ENCODE assay signal across 12 cellular contexts in the genomic region with DNA sequence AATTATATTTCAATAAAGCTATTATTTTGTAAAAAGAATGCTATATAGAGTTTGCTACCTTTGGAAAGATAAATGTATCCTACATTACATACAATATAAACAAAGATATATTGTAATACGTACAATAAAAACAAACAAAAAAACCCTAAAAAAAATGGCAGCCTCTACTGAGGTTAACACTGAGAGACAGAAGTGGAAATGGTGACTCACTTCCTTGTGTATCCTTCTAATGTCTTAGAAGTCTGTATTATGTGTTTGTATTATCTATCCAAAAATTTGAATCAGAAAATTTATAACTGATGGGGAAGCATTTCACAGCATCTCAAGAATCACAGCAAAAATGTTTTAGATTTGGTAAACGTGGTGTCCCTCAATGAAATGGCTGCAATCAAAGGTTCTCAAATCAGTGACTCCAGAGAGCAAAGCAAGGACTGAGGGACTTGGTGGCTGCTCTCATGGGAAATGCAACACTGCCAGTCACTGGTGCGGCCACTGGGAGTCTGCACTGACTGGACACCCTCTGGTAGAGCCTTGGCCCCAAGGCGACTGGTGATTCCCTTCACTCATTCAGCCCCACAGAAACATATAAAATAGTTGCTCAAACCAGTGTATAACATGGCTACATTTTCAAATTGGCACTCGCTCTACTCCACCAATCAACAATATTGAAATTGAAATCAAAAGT. TPM values are rescaled to one million over a fixed set of nuclear protein-coding genes. Genes with fewer than 3 reads are reported as not detected.
DNase-seq lines count a peak whose midpoint lies in the region; ATAC-seq and TF ChIP-seq lines count a peak whose summit lies in the region.
"Had no signal": no experiment of that assay in that cellular context is flagged by ENCODE, and none has a peak within 500 bp of the region (broad histone marks: within the 10 kb centered on the region; RNA-seq: fewer than 3 reads in every experiment).

No MANE protein-coding gene starts in this region.

- H3K36me3 Mint-ChIP-seq in glutamatergic neuron (ENCODE audit: unreplicated experiment), result no peaks in the 10 kb centered on the region

- ATAC-seq in left lung (peak; percentile 25), GM21381 (IDR thresholded peaks at IDR 0.05; ENCODE audit: unreplicated experiment) (no peak)

- H3K9ac ChIP-seq in duodenal mucosa (ENCODE audit: low read depth in 1 of 2, low read length in 2 of 2), result no peak overlapping the region

- TF ChIP-seq CTCF in left lung (IDR thresholded peaks at IDR 0.05) (no peak), thyroid gland (IDR thresholded peaks at IDR 0.05) (peak in 2 of 6 experiments; percentile 14 to 39), glutamatergic neuron (IDR thresholded peaks at IDR 0.05; ENCODE audit: partially characterized antibody, unreplicated experiment) (no peak)

- H3K9me3 ChIP-seq in duodenal mucosa (ENCODE audit: control insufficient read depth in 1 of 2, low read length in 2 of 2) (no peaks in the 10 kb centered on the region), left lung (no peaks in the 10 kb centered on the region), thyroid gland (no peaks in the 10 kb centered on the region)

- H3K36me3 ChIP-seq in duodenal mucosa (ENCODE audit: control insufficient read depth in 1 of 2, insufficient read depth in 2 of 2, low read length in 2 of 2) (peaks cover 0 to 26% of the 10 kb centered on the region in 2 donors), left lung (peaks cover 0 to 3% of the 10 kb centered on the region in 2 donors), thyroid gland (no peaks in the 10 kb centered on the region)

- no peak for TF ChIP-seq POLR2A in thyroid gland (IDR thresholded peaks at IDR 0.05)

- H3K27me3 Mint-ChIP-seq in glutamatergic neuron (ENCODE audit: unreplicated experiment), result no peaks in the 10 kb centered on the region
- H3K27me3 Mint-ChIP-seq: CD4-positive, alpha-beta memory T cell had no signal

- H3K27ac ChIP-seq in duodenal mucosa (ENCODE audit: low read depth, low read length) (peak overlapping the region; percentile 55), left lung (peak overlapping the region in 1 of 2 donors; percentile 28), thyroid gland (peak overlapping the region; percentile 89 to 98 (median 93))

- intact Hi-C loops in left lung (cut with DNase I), result no loop called here
- intact Hi-C loops in thyroid gland (cut with DNase I), result no loop called here

- no peaks in the 10 kb centered on the region for H3K9me3 Mint-ChIP-seq in glutamatergic neuron (ENCODE audit: unreplicated experiment)

- H3K4me1 Mint-ChIP-seq in glutamatergic neuron (ENCODE audit: low read depth, unreplicated experiment), result peaks cover 10% of the 10 kb centered on the region
- H3K4me1 Mint-ChIP-seq: CD4-positive, alpha-beta memory T cell had no signal

- H3K4me1 ChIP-seq in duodenal mucosa (ENCODE audit: control insufficient read depth in 1 of 2, insufficient read depth in 2 of 2, low read length in 2 of 2) (peaks cover 0 to 7% of the 10 kb centered on the region in 2 donors), left lung (no peaks in the 10 kb centered on the region), thyroid gland (peaks cover 38 to 63% of the 10 kb centered on the region in 2 donors)

- H3K4me3 ChIP-seq in duodenal mucosa (ENCODE audit: low read depth in 1 of 2, low read length in 2 of 2), result no peak overlapping the region
- H3K4me3 ChIP-seq in left lung, result no peak overlapping the region
- no peak overlapping the region for H3K4me3 ChIP-seq in thyroid gland (replicated peaks in 1 of 3)

- peak; percentile 17 for DNase-seq in NCI-H226
- no peak for DNase-seq in left lung
- peak; percentile 47 to 49 for DNase-seq in thyroid gland
- no peak for DNase-seq in NCI-H2107 treated with DMSO at 0.1 percent for 48 hours (lab: John Stamatoyannopoulos, UW; ENCODE audit: unreplicated experiment)
- DNase-seq in glutamatergic neuron, result no peak
- DNase-seq: activated naive CD4-positive, alpha-beta T cell treated with Interleukin-2 at 50 U/mL for 16 hours; CD4-positive, alpha-beta memory T cell; midbrain; NCI-H2081; T-helper 2 cell had no signal

- H3K27me3 ChIP-seq in duodenal mucosa (ENCODE audit: control insufficient read depth in 1 of 2, insufficient read depth in 2 of 2, low read length in 2 of 2) (no peaks in the 10 kb centered on the region), left lung (no peaks in the 10 kb centered on the region), thyroid gland (no peaks in the 10 kb centered on the region)

- 74 to 78% methylated on average over 5 of the region's 5 CpGs for WGBS in thyroid gland, 2 donors

- no peak overlapping the region for H3K4me3 Mint-ChIP-seq in glutamatergic neuron (ENCODE audit: unreplicated experiment)
- H3K4me3 Mint-ChIP-seq: CD4-positive, alpha-beta memory T cell had no signal

- H3K27ac Mint-ChIP-seq in glutamatergic neuron (ENCODE audit: unreplicated experiment), result no peak overlapping the region
- H3K27ac Mint-ChIP-seq: CD4-positive, alpha-beta memory T cell had no signal

RNA-seq across cellular contexts. Expression of a gene that starts 53.8 kb away (rescaled TPM):
- total RNA-seq in left lung (10 to 100 TPM in 1 of 2 donors, 1 to 10 TPM in 1; 9.4 to 12.8 TPM), thyroid gland (10 to 100 TPM; 20.6 to 40.6 (median 26.9) TPM), glutamatergic neuron (ENCODE audit: unreplicated experiment) (16.7 TPM)

RNA-seq across cellular contexts. Expression of a gene that starts 55.9 kb away (rescaled TPM):
- total RNA-seq in left lung (1 to 10 TPM; 1.5 to 6.3 TPM), thyroid gland (100 to 1,000 TPM in 1 of 4 donors, 10 to 100 TPM in 3; 25.4 to 137 (median 35.3) TPM), glutamatergic neuron (ENCODE audit: unreplicated experiment) (not detected)
- total RNA-seq: CD4-positive, alpha-beta memory T cell had no signal

Comparison
In these comparisons a context has a peak if more than half of its experiments do, and no peak if none do; other contexts are left out.
1. DNase-seq: peak in NCI-H226 (single experiment) and thyroid gland (2 of 2); none in left lung (0 of 2), NCI-H2107 treated with DMSO at 0.1 percent for 48 hours (single experiment) and glutamatergic neuron (single experiment).